7 cellular contexts compared by ENCODE assay signal in genomic region chr2:112053917-112054846, GRCh38.
DNase-seq lines count a peak whose midpoint lies in the region; ATAC-seq and TF ChIP-seq lines count a peak whose summit lies in the region.

No MANE protein-coding gene starts in this region.

- ATAC-seq in GM18508 (IDR thresholded peaks at IDR 0.05; ENCODE audit: insufficient read depth, unreplicated experiment): peak; percentile 37
- peak; percentile 58 for ATAC-seq in HG02973 (IDR thresholded peaks at IDR 0.05; ENCODE audit: unreplicated experiment)

- DNase-seq in NCI-H2029 treated with DMSO at 0.1 percent for 48 hours (lab: John Stamatoyannopoulos, UW) (peak; percentile 64), T-helper 9 cell (peak; percentile 99), astrocyte of the hippocampus (ENCODE audit: low read depth, low spot score) (peak; percentile 99), hippocampal formation (lab: John Stamatoyannopoulos, UW) (peak; percentile 96 to 100), retinal pigment epithelial cell (ENCODE audit: low read depth) (peak; percentile 82)

- peak overlapping the region; percentile 83 for H3K4me3 ChIP-seq in retinal pigment epithelial cell (ENCODE audit: low read length)

- TF ChIP-seq CTCF in retinal pigment epithelial cell (conservative IDR thresholded peaks at IDR 0.05; ENCODE audit: low read depth, low read length): no peak

Comparison
In these comparisons a context has a peak if more than half of its experiments do, and no peak if none do; other contexts are left out.
1. Peak in every context shown above with its lines: DNase-seq, ATAC-seq and H3K4me3 ChIP-seq.